Comparison of ENCODE assay signal across 8 cellular contexts in the genomic region with DNA sequence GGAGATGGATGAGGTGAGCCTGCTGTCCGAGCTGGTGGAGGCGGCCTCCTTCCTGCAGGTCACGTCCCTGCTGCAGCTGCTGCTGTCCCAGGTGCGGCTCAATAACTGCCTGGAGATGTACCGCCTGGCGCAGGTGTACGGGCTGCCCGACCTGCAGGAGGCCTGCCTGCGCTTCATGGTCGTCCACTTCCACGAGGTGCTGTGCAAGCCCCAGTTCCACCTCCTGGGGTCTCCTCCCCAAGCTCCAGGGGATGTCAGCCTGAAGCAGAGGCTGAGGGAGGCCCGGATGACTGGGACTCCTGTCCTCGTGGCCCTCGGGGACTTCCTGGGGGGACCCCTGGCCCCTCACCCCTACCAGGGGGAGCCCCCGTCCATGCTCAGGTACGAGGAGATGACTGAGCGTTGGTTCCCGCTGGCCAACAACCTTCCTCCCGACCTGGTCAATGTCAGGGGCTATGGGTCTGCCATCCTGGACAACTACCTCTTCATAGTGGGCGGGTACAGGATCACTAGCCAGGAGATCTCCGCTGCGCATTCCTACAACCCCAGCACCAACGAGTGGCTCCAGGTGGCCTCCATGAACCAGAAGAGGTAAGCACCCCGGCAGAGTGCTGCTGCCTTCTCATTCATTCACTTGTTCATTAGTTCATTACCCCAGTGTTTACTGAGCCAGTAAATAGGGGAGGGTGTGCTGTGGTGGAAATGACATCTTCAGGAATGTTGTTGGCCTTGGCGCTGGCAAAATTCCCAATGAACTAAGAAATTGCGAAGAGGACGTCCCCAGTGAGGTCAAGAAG. TPM values are rescaled to one million over a fixed set of nuclear protein-coding genes. Genes with fewer than 3 reads are reported as not detected.
DNase-seq lines count a peak whose midpoint lies in the region; ATAC-seq and TF ChIP-seq lines count a peak whose summit lies in the region.

No MANE protein-coding gene starts in this region.

- peaks cover 13% of the 10 kb centered on the region for H3K36me3 ChIP-seq in SJCRH30

- H3K9me3 Mint-ChIP-seq in Calu3 (ENCODE audit: low read depth, unreplicated experiment) = no peaks in the 10 kb centered on the region
- no peaks in the 10 kb centered on the region for H3K9me3 Mint-ChIP-seq in stimulated activated effector memory CD8-positive, alpha-beta T cell treated with anti-CD3 and anti-CD28 coated beads, Interleukin-12 subunit alpha, Interleukin-12 subunit beta, amount 100 ng/mL, for 72 hours

- peaks cover 13% of the 10 kb centered on the region for H3K4me1 Mint-ChIP-seq in Calu3 (ENCODE audit: low read depth, unreplicated experiment)
- peaks cover 46% of the 10 kb centered on the region for H3K4me1 Mint-ChIP-seq in stimulated activated effector memory CD8-positive, alpha-beta T cell treated with anti-CD3 and anti-CD28 coated beads, Interleukin-12 subunit alpha, Interleukin-12 subunit beta, amount 100 ng/mL, for 72 hours

- no peaks in the 10 kb centered on the region for H3K4me1 ChIP-seq in SJCRH30

- no peak overlapping the region for H3K27ac Mint-ChIP-seq in Calu3 (ENCODE audit: unreplicated experiment)
- peak overlapping the region; percentile 45 for H3K27ac Mint-ChIP-seq in stimulated activated effector memory CD8-positive, alpha-beta T cell treated with anti-CD3 and anti-CD28 coated beads, Interleukin-12 subunit alpha, Interleukin-12 subunit beta, amount 100 ng/mL, for 72 hours

- H3K4me3 Mint-ChIP-seq in Calu3 (ENCODE audit: low read depth, unreplicated experiment) = peak overlapping the region; percentile 73
- peak overlapping the region; percentile 74 for H3K4me3 Mint-ChIP-seq in stimulated activated effector memory CD8-positive, alpha-beta T cell treated with anti-CD3 and anti-CD28 coated beads, Interleukin-12 subunit alpha, Interleukin-12 subunit beta, amount 100 ng/mL, for 72 hours

- H3K36me3 Mint-ChIP-seq in Calu3 (ENCODE audit: insufficient read depth, unreplicated experiment) = peaks cover 17% of the 10 kb centered on the region
- H3K36me3 Mint-ChIP-seq in stimulated activated effector memory CD8-positive, alpha-beta T cell treated with anti-CD3 and anti-CD28 coated beads, Interleukin-12 subunit alpha, Interleukin-12 subunit beta, amount 100 ng/mL, for 72 hours = peaks cover 13% of the 10 kb centered on the region

- no peak for TF ChIP-seq CTCF in Calu3 (IDR thresholded peaks at IDR 0.05; ENCODE audit: unreplicated experiment)

- in situ Hi-C loops in T47D (cut with HindIII; ENCODE audit: low pct_unique_long_range_greater_than_20kb, low sequenced_read_pairs) = no loop called here

- ATAC-seq in GM19452 (IDR thresholded peaks at IDR 0.05; ENCODE audit: unreplicated experiment) (peak; percentile 31), HG03520 (IDR thresholded peaks at IDR 0.05; ENCODE audit: unreplicated experiment) (peak; percentile 24)
- peak; percentile 48 for ATAC-seq in stimulated activated effector memory CD8-positive, alpha-beta T cell treated with anti-CD3 and anti-CD28 coated beads, Interleukin-12 subunit alpha, Interleukin-12 subunit beta, amount 100 ng/mL, for 72 hours

- peak overlapping the region; percentile 81 for H3K27ac ChIP-seq in SJCRH30
- H3K27ac ChIP-seq in layer of hippocampus (ENCODE audit: low read depth, low read length) = peak overlapping the region; percentile 91

- CTCF ChIA-PET in Calu3 (lab: Charles Lee) = no interaction called here

- intact Hi-C loops in Calu3 (cut with micrococcal nuclease; ENCODE audit: unreplicated experiment) = no loop called here

- BruUV-seq in Calu3 (replicated peaks; lab: Mats Ljungman, UMichigan) = no TSS peak

- peak overlapping the region; percentile 82 for H3K4me3 ChIP-seq in SJCRH30

- H3K27me3 ChIP-seq in SJCRH30 (no peaks in the 10 kb centered on the region), layer of hippocampus (ENCODE audit: control insufficient read depth, insufficient read depth, low read length) (no peaks in the 10 kb centered on the region)

- DNase-seq in Calu3 (peak; percentile 24), SJCRH30 (peak; percentile 27 to 41), T47D (ENCODE audit: low read depth in 1 of 2, low spot score in 1 of 2) (peak; percentile 31 to 73), NOMO-1 (lab: John Stamatoyannopoulos, UW; ENCODE audit: unreplicated experiment in 2 of 2) (no peak)
- peak in 1 of 2 donors; percentile 2 for DNase-seq in stimulated activated effector memory CD8-positive, alpha-beta T cell treated with anti-CD3 and anti-CD28 coated beads, Interleukin-12 subunit alpha, Interleukin-12 subunit beta, amount 100 ng/mL, for 72 hours (ENCODE audit: low spot score in 2 of 2)

- no peaks in the 10 kb centered on the region for H3K27me3 Mint-ChIP-seq in Calu3 (ENCODE audit: unreplicated experiment)

- H3K9me3 ChIP-seq in SJCRH30 (replicated peaks) = no peaks in the 10 kb centered on the region; the same call in 1 of the 2 replicates

RNA-seq across cellular contexts. Expression of a gene that starts 0.8 kb away (rescaled TPM):
- not detected in 2 replicates for total RNA-seq in Calu3 (2022)
- total RNA-seq in SJCRH30 (2014; rRNA removed; shearing (Covaris generic)) = not detected in 2 replicates

RNA-seq across cellular contexts. Expression of a gene that starts 0.8 kb away (rescaled TPM):
- 14.7 and 18.5 TPM in 2 replicates for total RNA-seq in Calu3 (2022)
- total RNA-seq in SJCRH30 (2014; rRNA removed; shearing (Covaris generic)) = 24.3 and 25.9 TPM in 2 replicates

Comparison
In these comparisons a context has a peak if more than half of its experiments do, and no peak if none do; other contexts are left out.
1. DNase-seq: peak in Calu3 (single experiment), SJCRH30 (2 of 2) and T47D (2 of 2); none in NOMO-1 (0 of 2).
2. Peak in every context shown above with its lines, with median percentiles within 50 percentile points of each other: ATAC-seq.